Comparison of ENCODE assay signal across 8 cellular contexts in the genomic region with DNA sequence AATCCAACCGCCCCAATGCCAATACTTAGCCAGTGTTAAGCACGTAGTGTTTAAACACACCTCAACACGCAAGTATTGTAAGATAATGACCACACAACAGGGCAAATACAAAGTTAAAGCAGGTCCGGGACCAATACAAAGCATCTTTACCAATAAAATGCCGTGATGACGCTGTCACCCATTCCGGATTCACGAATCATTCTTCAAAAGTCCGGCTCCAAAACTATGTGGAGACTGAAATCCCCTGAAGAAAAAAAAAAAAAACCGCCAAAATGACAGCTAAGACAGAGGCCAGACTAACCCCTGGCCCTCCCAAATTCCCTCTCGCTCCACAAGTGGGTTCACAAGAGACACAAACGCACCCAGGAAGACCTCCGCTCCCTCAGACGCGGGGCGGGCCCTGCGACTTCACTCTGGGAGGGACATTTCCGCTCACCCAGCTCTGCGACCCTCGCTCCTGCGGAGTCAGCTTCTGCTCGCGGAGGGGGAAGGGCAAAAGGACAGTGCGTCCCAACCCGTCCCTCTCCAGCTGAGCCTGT.
DNase-seq lines count a peak whose midpoint lies in the region; ATAC-seq and TF ChIP-seq lines count a peak whose summit lies in the region.

No MANE protein-coding gene starts in this region.

- peak; percentile 53 for ATAC-seq in HG02642 (IDR thresholded peaks at IDR 0.05; ENCODE audit: poor library complexity, unreplicated experiment)

- TF ChIP-seq POLR2A in Raji (IDR thresholded peaks at IDR 0.05; ENCODE audit: insufficient read depth, low read depth, low read length), result peak; percentile 40

- no peak for TF ChIP-seq CTCF in fibroblast of pulmonary artery (IDR thresholded peaks at IDR 0.05; ENCODE audit: low read length, missing control alignments)

- H3K4me3 ChIP-seq in fibroblast of pulmonary artery (replicated peaks; ENCODE audit: low read depth, low read length) (peak overlapping the region; percentile 99), skeletal muscle cell (ENCODE audit: low read depth, low read length) (peak overlapping the region; percentile 62)

- DNase-seq in NCI-H1417 (lab: John Stamatoyannopoulos, UW) (peak in 2 of 3 experiments; percentile 40 to 56), NCI-H1417 treated with DMSO at 0.1 percent for 48 hours (lab: John Stamatoyannopoulos, UW) (no peak), fibroblast of pulmonary artery (ENCODE audit: low read depth) (no peak), skeletal muscle cell (ENCODE audit: low read depth) (peak; percentile 17), NOMO-1 treated with dmso at 0.1 percent for 144 hours (lab: John Stamatoyannopoulos, UW; ENCODE audit: unreplicated experiment) (no peak), NCI-H2196 treated with DMSO at 0.1 percent for 48 hours (lab: John Stamatoyannopoulos, UW; ENCODE audit: unreplicated experiment) (no peak)

Comparison
In these comparisons a context has a peak if more than half of its experiments do, and no peak if none do; other contexts are left out.
1. DNase-seq: peak in NCI-H1417 (2 of 3) and skeletal muscle cell (single experiment); none in NCI-H1417 treated with DMSO at 0.1 percent for 48 hours (single experiment), fibroblast of pulmonary artery (single experiment), NOMO-1 treated with dmso at 0.1 percent for 144 hours (single experiment) and NCI-H2196 treated with DMSO at 0.1 percent for 48 hours (single experiment).